In the genomic region with DNA sequence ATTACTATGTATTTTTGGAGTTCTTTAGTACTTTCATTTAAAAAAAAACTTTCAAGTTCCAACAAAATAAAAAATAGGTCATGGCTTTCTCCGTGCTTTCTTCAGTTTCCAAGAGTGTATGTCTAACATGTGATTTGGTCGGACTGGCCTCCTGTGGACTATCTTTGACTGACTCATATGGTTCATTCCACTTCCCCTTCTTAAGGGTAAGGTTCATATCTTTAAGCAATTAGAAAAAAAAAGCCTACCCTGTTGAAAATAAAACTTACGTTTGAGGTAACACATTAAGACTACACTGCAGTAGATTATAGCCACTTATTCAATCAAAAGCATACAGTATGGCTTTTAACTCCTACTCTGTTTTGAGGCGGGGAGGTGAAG, we compare ENCODE assay signal across 1 cellular context.
TF ChIP-seq lines count a peak whose summit lies in the region.

No MANE protein-coding gene starts in this region.

TF ChIP-seq in GM12878, 131 proteins besides CTCF, POLR2A, EP300 and RAD21 (continued from another document):
- TF ChIP-seq, protein P1, sequence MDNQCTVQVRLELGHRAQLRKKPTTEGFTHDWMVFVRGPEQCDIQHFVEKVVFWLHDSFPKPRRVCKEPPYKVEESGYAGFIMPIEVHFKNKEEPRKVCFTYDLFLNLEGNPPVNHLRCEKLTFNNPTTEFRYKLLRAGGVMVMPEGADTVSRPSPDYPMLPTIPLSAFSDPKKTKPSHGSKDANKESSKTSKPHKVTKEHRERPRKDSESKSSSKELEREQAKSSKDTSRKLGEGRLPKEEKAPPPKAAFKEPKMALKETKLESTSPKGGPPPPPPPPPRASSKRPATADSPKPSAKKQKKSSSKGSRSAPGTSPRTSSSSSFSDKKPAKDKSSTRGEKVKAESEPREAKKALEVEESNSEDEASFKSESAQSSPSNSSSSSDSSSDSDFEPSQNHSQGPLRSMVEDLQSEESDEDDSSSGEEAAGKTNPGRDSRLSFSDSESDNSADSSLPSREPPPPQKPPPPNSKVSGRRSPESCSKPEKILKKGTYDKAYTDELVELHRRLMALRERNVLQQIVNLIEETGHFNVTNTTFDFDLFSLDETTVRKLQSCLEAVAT (IDR thresholded peaks at IDR 0.05), result 0 out of 2 replicates have a peak, but pooled peaks have one; percentile 26
- TF ChIP-seq EZH2 (IDR thresholded peaks at IDR 0.05; ENCODE audit: borderline replicate concordance, control insufficient read depth, low read depth, low read length), result no peak
- peak; percentile 60; the same call in 1 of the 2 replicates for TF ChIP-seq CBFB (IDR thresholded peaks at IDR 0.05; ENCODE audit: low read depth)
- no peak for TF ChIP-seq SUZ12 (IDR thresholded peaks at IDR 0.05; ENCODE audit: unreplicated experiment)
- TF ChIP-seq MTA3 (IDR thresholded peaks at IDR 0.05; ENCODE audit: borderline replicate concordance, low read length), result peak; percentile 58; the same call in 1 of the 2 replicates
- peak; percentile 83 for TF ChIP-seq NFIC (IDR thresholded peaks at IDR 0.05; ENCODE audit: low read depth, low read length)
- TF ChIP-seq YBX1 (IDR thresholded peaks at IDR 0.05), result no peak
- TF ChIP-seq MYB (IDR thresholded peaks at IDR 0.05; ENCODE audit: borderline replicate concordance, low read depth, low read length), result no peak
- no peak for TF ChIP-seq WRNIP1 (IDR thresholded peaks at IDR 0.05; ENCODE audit: borderline replicate concordance, low read depth, low read length)
- no peak for TF ChIP-seq TCF3 (IDR thresholded peaks at IDR 0.05; ENCODE audit: borderline replicate concordance, insufficient read depth, low read depth, low read length)
- TF ChIP-seq ZNF384 (IDR thresholded peaks at IDR 0.05; ENCODE audit: borderline replicate concordance, low read depth, low read length), result peak; percentile 93
- TF ChIP-seq JUND (IDR thresholded peaks at IDR 0.05; ENCODE audit: low read depth, low read length), result peak; percentile 75; the same call in 1 of the 2 replicates
- TF ChIP-seq SP1 (IDR thresholded peaks at IDR 0.05; ENCODE audit: low read depth, low read length), result peak; percentile 12
- 0 out of 2 replicates have a peak, but pooled peaks have one; percentile 34 for TF ChIP-seq PML (IDR thresholded peaks at IDR 0.05; ENCODE audit: low read length)
- 0 out of 4 replicates have a peak, but pooled peaks of 1 of the 2 experiments have one; percentile 17 for TF ChIP-seq ETV6 (conservative IDR thresholded peaks at IDR 0.05 in 1 of 2, IDR thresholded peaks at IDR 0.05 in 1 of 2; ENCODE audit: borderline replicate concordance in 1 of 2, low read depth in 1 of 2)
- TF ChIP-seq, protein P2, sequence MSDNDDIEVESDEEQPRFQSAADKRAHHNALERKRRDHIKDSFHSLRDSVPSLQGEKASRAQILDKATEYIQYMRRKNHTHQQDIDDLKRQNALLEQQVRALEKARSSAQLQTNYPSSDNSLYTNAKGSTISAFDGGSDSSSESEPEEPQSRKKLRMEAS (IDR thresholded peaks at IDR 0.05; ENCODE audit: low read depth, low read length), result no peak
- no peak for TF ChIP-seq CREB1 (IDR thresholded peaks at IDR 0.05; ENCODE audit: low read depth)
- peak; percentile 63; the same call in 1 of the 2 replicates for TF ChIP-seq CREM (IDR thresholded peaks at IDR 0.05; ENCODE audit: low read depth)
- no peak for TF ChIP-seq SRF (IDR thresholded peaks at IDR 0.05; ENCODE audit: low read depth in 2 of 2, low read length in 2 of 2)
- TF ChIP-seq EGR1 (IDR thresholded peaks at IDR 0.05; ENCODE audit: borderline replicate concordance in 1 of 2, low read depth in 2 of 2, low read length in 2 of 2), result no peak
- TF ChIP-seq SPI1 (IDR thresholded peaks at IDR 0.05; ENCODE audit: borderline replicate concordance, insufficient read depth, low read depth, low read length), result peak; percentile 99
- no peak for TF ChIP-seq SMAD5 (IDR thresholded peaks at IDR 0.05; ENCODE audit: low read depth)
- TF ChIP-seq, protein P3, sequence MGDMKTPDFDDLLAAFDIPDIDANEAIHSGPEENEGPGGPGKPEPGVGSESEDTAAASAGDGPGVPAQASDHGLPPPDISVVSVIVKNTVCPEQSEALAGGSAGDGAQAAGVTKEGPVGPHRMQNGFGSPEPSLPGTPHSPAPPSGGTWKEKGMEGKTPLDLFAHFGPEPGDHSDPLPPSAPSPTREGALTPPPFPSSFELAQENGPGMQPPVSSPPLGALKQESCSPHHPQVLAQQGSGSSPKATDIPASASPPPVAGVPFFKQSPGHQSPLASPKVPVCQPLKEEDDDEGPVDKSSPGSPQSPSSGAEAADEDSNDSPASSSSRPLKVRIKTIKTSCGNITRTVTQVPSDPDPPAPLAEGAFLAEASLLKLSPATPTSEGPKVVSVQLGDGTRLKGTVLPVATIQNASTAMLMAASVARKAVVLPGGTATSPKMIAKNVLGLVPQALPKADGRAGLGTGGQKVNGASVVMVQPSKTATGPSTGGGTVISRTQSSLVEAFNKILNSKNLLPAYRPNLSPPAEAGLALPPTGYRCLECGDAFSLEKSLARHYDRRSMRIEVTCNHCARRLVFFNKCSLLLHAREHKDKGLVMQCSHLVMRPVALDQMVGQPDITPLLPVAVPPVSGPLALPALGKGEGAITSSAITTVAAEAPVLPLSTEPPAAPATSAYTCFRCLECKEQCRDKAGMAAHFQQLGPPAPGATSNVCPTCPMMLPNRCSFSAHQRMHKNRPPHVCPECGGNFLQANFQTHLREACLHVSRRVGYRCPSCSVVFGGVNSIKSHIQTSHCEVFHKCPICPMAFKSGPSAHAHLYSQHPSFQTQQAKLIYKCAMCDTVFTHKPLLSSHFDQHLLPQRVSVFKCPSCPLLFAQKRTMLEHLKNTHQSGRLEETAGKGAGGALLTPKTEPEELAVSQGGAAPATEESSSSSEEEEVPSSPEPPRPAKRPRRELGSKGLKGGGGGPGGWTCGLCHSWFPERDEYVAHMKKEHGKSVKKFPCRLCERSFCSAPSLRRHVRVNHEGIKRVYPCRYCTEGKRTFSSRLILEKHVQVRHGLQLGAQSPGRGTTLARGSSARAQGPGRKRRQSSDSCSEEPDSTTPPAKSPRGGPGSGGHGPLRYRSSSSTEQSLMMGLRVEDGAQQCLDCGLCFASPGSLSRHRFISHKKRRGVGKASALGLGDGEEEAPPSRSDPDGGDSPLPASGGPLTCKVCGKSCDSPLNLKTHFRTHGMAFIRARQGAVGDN (IDR thresholded peaks at IDR 0.05), result peak; percentile 15; the same call in 1 of the 2 replicates
- TF ChIP-seq EED (IDR thresholded peaks at IDR 0.05; ENCODE audit: low read depth), result 0 out of 2 replicates have a peak, but pooled peaks have one; percentile 48
- TF ChIP-seq IRF4 (IDR thresholded peaks at IDR 0.05; ENCODE audit: low read depth, low read length), result peak; percentile 81
- TF ChIP-seq BHLHE40 (IDR thresholded peaks at IDR 0.05; ENCODE audit: borderline replicate concordance in 1 of 2, low read depth in 2 of 2, low read length in 1 of 2), result peak; percentile 31 to 32; a peak in 1 of 4 replicates
- TF ChIP-seq, protein P4, sequence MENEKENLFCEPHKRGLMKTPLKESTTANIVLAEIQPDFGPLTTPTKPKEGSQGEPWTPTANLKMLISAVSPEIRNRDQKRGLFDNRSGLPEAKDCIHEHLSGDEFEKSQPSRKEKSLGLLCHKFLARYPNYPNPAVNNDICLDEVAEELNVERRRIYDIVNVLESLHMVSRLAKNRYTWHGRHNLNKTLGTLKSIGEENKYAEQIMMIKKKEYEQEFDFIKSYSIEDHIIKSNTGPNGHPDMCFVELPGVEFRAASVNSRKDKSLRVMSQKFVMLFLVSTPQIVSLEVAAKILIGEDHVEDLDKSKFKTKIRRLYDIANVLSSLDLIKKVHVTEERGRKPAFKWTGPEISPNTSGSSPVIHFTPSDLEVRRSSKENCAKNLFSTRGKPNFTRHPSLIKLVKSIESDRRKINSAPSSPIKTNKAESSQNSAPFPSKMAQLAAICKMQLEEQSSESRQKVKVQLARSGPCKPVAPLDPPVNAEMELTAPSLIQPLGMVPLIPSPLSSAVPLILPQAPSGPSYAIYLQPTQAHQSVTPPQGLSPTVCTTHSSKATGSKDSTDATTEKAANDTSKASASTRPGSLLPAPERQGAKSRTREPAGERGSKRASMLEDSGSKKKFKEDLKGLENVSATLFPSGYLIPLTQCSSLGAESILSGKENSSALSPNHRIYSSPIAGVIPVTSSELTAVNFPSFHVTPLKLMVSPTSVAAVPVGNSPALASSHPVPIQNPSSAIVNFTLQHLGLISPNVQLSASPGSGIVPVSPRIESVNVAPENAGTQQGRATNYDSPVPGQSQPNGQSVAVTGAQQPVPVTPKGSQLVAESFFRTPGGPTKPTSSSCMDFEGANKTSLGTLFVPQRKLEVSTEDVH (IDR thresholded peaks at IDR 0.05; ENCODE audit: low read depth, partially characterized antibody), result no peak
- TF ChIP-seq, protein P5, sequence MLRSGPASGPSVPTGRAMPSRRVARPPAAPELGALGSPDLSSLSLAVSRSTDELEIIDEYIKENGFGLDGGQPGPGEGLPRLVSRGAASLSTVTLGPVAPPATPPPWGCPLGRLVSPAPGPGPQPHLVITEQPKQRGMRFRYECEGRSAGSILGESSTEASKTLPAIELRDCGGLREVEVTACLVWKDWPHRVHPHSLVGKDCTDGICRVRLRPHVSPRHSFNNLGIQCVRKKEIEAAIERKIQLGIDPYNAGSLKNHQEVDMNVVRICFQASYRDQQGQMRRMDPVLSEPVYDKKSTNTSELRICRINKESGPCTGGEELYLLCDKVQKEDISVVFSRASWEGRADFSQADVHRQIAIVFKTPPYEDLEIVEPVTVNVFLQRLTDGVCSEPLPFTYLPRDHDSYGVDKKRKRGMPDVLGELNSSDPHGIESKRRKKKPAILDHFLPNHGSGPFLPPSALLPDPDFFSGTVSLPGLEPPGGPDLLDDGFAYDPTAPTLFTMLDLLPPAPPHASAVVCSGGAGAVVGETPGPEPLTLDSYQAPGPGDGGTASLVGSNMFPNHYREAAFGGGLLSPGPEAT (IDR thresholded peaks at IDR 0.05; ENCODE audit: low read depth), result peak; percentile 64; the same call in 1 of the 2 replicates
- peak; percentile 56; the same call in 1 of the 2 replicates for TF ChIP-seq MEF2A (IDR thresholded peaks at IDR 0.05; ENCODE audit: insufficient read depth, low read depth, low read length)
- TF ChIP-seq ZNF622 (IDR thresholded peaks at IDR 0.05), result no peak
- TF ChIP-seq, protein P6, sequence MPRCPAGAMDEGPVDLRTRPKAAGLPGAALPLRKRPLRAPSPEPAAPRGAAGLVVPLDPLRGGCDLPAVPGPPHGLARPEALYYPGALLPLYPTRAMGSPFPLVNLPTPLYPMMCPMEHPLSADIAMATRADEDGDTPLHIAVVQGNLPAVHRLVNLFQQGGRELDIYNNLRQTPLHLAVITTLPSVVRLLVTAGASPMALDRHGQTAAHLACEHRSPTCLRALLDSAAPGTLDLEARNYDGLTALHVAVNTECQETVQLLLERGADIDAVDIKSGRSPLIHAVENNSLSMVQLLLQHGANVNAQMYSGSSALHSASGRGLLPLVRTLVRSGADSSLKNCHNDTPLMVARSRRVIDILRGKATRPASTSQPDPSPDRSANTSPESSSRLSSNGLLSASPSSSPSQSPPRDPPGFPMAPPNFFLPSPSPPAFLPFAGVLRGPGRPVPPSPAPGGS (IDR thresholded peaks at IDR 0.05; ENCODE audit: borderline replicate concordance, insufficient read depth, low read depth, low read length, poor library complexity, severe bottlenecking), result peak; percentile 43
- TF ChIP-seq NR2F1 (conservative IDR thresholded peaks at IDR 0.05), result peak; percentile 81
- TF ChIP-seq ATF7 (IDR thresholded peaks at IDR 0.05; ENCODE audit: low read depth), result peak; percentile 76
- TF ChIP-seq SREBF1 (IDR thresholded peaks at IDR 0.05; ENCODE audit: low read length), result no peak
- no peak for TF ChIP-seq CEBPB (IDR thresholded peaks at IDR 0.05; ENCODE audit: borderline replicate concordance in 1 of 2, low read depth in 2 of 2, low read length in 2 of 2)
- TF ChIP-seq NR2C1 (IDR thresholded peaks at IDR 0.05), result no peak
- TF ChIP-seq, protein P7, sequence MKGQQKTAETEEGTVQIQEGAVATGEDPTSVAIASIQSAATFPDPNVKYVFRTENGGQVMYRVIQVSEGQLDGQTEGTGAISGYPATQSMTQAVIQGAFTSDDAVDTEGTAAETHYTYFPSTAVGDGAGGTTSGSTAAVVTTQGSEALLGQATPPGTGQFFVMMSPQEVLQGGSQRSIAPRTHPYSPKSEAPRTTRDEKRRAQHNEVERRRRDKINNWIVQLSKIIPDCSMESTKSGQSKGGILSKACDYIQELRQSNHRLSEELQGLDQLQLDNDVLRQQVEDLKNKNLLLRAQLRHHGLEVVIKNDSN (IDR thresholded peaks at IDR 0.05; ENCODE audit: borderline replicate concordance, extremely low read length, insufficient read depth, low read depth, low read length), result no peak
- TF ChIP-seq, protein P8, sequence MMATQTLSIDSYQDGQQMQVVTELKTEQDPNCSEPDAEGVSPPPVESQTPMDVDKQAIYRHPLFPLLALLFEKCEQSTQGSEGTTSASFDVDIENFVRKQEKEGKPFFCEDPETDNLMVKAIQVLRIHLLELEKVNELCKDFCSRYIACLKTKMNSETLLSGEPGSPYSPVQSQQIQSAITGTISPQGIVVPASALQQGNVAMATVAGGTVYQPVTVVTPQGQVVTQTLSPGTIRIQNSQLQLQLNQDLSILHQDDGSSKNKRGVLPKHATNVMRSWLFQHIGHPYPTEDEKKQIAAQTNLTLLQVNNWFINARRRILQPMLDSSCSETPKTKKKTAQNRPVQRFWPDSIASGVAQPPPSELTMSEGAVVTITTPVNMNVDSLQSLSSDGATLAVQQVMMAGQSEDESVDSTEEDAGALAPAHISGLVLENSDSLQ (IDR thresholded peaks at IDR 0.05), result peak; percentile 52; the same call in 1 of the 2 replicates
- TF ChIP-seq MTA2 (IDR thresholded peaks at IDR 0.05; ENCODE audit: low read depth), result peak; percentile 92
- no peak for TF ChIP-seq SIX5 (IDR thresholded peaks at IDR 0.05; ENCODE audit: low read depth, low read length, severe bottlenecking)
- TF ChIP-seq, protein P9, sequence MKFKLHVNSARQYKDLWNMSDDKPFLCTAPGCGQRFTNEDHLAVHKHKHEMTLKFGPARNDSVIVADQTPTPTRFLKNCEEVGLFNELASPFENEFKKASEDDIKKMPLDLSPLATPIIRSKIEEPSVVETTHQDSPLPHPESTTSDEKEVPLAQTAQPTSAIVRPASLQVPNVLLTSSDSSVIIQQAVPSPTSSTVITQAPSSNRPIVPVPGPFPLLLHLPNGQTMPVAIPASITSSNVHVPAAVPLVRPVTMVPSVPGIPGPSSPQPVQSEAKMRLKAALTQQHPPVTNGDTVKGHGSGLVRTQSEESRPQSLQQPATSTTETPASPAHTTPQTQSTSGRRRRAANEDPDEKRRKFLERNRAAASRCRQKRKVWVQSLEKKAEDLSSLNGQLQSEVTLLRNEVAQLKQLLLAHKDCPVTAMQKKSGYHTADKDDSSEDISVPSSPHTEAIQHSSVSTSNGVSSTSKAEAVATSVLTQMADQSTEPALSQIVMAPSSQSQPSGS (IDR thresholded peaks at IDR 0.05; ENCODE audit: low read length), result peak; percentile 84
